Comparison of ENCODE assay signal across 1 cellular context in the genomic region with DNA sequence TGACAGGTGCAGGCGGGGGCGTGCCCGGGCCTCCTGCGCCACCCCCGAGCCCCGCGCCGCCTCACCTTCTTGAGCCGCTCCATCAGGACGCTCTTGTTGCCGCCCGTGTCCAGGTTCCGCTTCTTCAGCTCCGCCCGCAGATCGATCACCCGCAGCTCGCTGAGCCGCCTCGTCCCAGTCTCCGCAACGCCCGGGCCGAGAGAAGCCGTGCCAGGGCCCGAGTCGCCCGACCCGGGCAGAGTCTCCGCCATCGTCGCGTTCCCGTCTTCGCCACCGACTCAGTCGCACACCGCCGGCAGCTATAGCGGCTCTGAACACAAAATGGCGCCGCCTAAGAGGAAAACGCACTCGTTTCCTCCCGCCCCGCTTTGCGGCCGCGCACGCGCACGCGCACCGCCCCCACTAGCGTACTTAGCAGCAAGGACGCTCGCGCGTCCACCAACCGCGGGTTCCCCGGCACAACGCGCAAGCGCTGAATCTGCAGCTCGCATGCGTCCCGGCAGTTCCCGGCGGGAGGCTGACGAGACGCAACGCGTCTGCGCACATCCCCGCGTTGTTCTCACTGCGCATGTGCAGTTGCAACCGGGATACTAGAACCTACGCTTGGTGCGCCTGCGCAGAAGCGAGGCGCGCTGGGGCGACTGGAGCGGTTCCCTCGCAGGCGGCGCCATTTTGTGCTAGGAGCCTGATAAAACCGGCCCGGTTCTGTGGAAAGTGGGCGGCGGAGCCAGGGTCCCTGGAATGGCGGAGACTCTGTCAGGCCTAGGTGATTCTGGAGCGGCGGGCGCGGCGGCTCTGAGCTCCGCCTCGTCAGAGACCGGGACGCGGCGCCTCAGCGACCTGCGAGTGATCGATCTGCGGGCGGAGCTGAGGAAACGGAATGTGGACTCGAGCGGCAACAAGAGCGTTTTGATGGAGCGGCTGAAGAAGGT.
TF ChIP-seq lines count a peak whose summit lies in the region.

Gene SAFB, plus strand, starts transcription at position 619 of the 932 bp plus-strand sequence. Its CDS starts 123 bp downstream, at position 742.
Gene SAFB2, minus strand, starts transcription at position 312 of the 932 bp plus-strand sequence. Its CDS starts 61 bp downstream, at position 251.

TF ChIP-seq in HepG2, 621 proteins besides CTCF, POLR2A, EP300 and RAD21 (continued from another document and continues in another):
- TF ChIP-seq ZGPAT (CRISPR knock-in tag; IDR thresholded peaks at IDR 0.05) (peak; percentile 84; the same call in 1 of the 2 replicates), TSC22D2 (CRISPR knock-in tag; IDR thresholded peaks at IDR 0.05; ENCODE audit: borderline replicate concordance) (peak; percentile 87; the same call in 1 of the 2 replicates), HES4 (CRISPR knock-in tag; IDR thresholded peaks at IDR 0.05; ENCODE audit: borderline replicate concordance) (0 out of 2 replicates have a peak, but pooled peaks have one; percentile 14), ZNF761 (CRISPR knock-in tag; conservative IDR thresholded peaks at IDR 0.05) (peak; percentile 48), REPIN1 (CRISPR knock-in tag; IDR thresholded peaks at IDR 0.05; ENCODE audit: borderline replicate concordance, low read depth) (peak; percentile 49; the same call in 1 of the 2 replicates), YY1 (IDR thresholded peaks at IDR 0.05; ENCODE audit: insufficient read depth, insufficient replicate concordance, low read depth, low read length) (peak; percentile 93), ZBTB20 (CRISPR knock-in tag; IDR thresholded peaks at IDR 0.05; ENCODE audit: borderline replicate concordance, low read depth) (peak; percentile 53; the same call in 1 of the 2 replicates), ZNF552 (CRISPR knock-in tag; IDR thresholded peaks at IDR 0.05; ENCODE audit: borderline replicate concordance) (0 out of 2 replicates have a peak, but pooled peaks have one; percentile 68), ZNF670 (CRISPR knock-in tag; IDR thresholded peaks at IDR 0.05; ENCODE audit: borderline replicate concordance) (peak; percentile 95), MAFF (IDR thresholded peaks at IDR 0.05; ENCODE audit: low read depth, low read length) (no peak), MEIS2 (CRISPR knock-in tag; IDR thresholded peaks at IDR 0.05) (peak; percentile 78), GABPA (IDR thresholded peaks at IDR 0.05; ENCODE audit: low read depth, low read length) (no peak), GABPA (CRISPR knock-in tag; IDR thresholded peaks at IDR 0.05; ENCODE audit: low read depth) (peak; percentile 77), MNT (IDR thresholded peaks at IDR 0.05) (peak; percentile 75), SRSF9 (IDR thresholded peaks at IDR 0.05; ENCODE audit: borderline replicate concordance, insufficient read depth, low read depth, low read length, poor library complexity, severe bottlenecking) (no peak), ZNF709 (CRISPR knock-in tag; IDR thresholded peaks at IDR 0.05) (peak; percentile 79), ZNF232 (CRISPR knock-in tag; IDR thresholded peaks at IDR 0.05; ENCODE audit: borderline replicate concordance) (peak; percentile 78; the same call in 1 of the 2 replicates), RELA (CRISPR knock-in tag; IDR thresholded peaks at IDR 0.05) (0 out of 2 replicates have a peak, but pooled peaks have one; percentile 21), ZNF891 (CRISPR knock-in tag; IDR thresholded peaks at IDR 0.05) (no peak; the same call in 1 of the 2 replicates), ISL2 (CRISPR knock-in tag; IDR thresholded peaks at IDR 0.05) (peak; percentile 66), ZNF451 (CRISPR knock-in tag; IDR thresholded peaks at IDR 0.05) (0 out of 2 replicates have a peak, but pooled peaks have one; percentile 75), NFKBIZ (CRISPR knock-in tag; IDR thresholded peaks at IDR 0.05) (no peak), CENPX (CRISPR knock-in tag; IDR thresholded peaks at IDR 0.05) (no peak), ZFP82 (CRISPR knock-in tag; IDR thresholded peaks at IDR 0.05; ENCODE audit: borderline replicate concordance) (peak; percentile 95), ZBTB7B (CRISPR knock-in tag; IDR thresholded peaks at IDR 0.05) (peak; percentile 14; the same call in 1 of the 2 replicates), AGO2 (optimal IDR thresholded peaks at IDR 0.05; ENCODE audit: low read depth, low read length) (peak; percentile 75), FLYWCH1 (CRISPR knock-in tag; IDR thresholded peaks at IDR 0.05) (no peak), CREB1 (IDR thresholded peaks at IDR 0.05) (peak; percentile 57; the same call in 1 of the 2 replicates), CREB1 (CRISPR knock-in tag; IDR thresholded peaks at IDR 0.05) (peak; percentile 53; the same call in 1 of the 2 replicates), MEIS1 (CRISPR knock-in tag; IDR thresholded peaks at IDR 0.05; ENCODE audit: borderline replicate concordance) (peak; percentile 58; the same call in 1 of the 2 replicates), KDM2A (CRISPR knock-in tag; IDR thresholded peaks at IDR 0.05; ENCODE audit: borderline replicate concordance, low read depth) (peak; percentile 81), RFX5 (IDR thresholded peaks at IDR 0.05; ENCODE audit: low read depth, low read length) (peak; percentile 6; the same call in 1 of the 2 replicates), ZNF564 (CRISPR knock-in tag; IDR thresholded peaks at IDR 0.05) (peak; percentile 63), WIZ (CRISPR knock-in tag; IDR thresholded peaks at IDR 0.05) (peak; percentile 69; the same call in 1 of the 2 replicates), ZNF44 (CRISPR knock-in tag; IDR thresholded peaks at IDR 0.05) (peak; percentile 83; the same call in 1 of the 2 replicates), YEATS4 (CRISPR knock-in tag; IDR thresholded peaks at IDR 0.05; ENCODE audit: borderline replicate concordance) (peak; percentile 95)
- TF ChIP-seq, protein P1, sequence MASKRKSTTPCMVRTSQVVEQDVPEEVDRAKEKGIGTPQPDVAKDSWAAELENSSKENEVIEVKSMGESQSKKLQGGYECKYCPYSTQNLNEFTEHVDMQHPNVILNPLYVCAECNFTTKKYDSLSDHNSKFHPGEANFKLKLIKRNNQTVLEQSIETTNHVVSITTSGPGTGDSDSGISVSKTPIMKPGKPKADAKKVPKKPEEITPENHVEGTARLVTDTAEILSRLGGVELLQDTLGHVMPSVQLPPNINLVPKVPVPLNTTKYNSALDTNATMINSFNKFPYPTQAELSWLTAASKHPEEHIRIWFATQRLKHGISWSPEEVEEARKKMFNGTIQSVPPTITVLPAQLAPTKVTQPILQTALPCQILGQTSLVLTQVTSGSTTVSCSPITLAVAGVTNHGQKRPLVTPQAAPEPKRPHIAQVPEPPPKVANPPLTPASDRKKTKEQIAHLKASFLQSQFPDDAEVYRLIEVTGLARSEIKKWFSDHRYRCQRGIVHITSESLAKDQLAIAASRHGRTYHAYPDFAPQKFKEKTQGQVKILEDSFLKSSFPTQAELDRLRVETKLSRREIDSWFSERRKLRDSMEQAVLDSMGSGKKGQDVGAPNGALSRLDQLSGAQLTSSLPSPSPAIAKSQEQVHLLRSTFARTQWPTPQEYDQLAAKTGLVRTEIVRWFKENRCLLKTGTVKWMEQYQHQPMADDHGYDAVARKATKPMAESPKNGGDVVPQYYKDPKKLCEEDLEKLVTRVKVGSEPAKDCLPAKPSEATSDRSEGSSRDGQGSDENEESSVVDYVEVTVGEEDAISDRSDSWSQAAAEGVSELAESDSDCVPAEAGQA (IDR thresholded peaks at IDR 0.05; ENCODE audit: low read depth) = 0 out of 2 replicates have a peak, but pooled peaks have one; percentile 54
- TF ChIP-seq, protein P1 (CRISPR knock-in tag; IDR thresholded peaks at IDR 0.05; ENCODE audit: borderline replicate concordance) = no peak; the same call in 1 of the 2 replicates
- TF ChIP-seq, protein P2, sequence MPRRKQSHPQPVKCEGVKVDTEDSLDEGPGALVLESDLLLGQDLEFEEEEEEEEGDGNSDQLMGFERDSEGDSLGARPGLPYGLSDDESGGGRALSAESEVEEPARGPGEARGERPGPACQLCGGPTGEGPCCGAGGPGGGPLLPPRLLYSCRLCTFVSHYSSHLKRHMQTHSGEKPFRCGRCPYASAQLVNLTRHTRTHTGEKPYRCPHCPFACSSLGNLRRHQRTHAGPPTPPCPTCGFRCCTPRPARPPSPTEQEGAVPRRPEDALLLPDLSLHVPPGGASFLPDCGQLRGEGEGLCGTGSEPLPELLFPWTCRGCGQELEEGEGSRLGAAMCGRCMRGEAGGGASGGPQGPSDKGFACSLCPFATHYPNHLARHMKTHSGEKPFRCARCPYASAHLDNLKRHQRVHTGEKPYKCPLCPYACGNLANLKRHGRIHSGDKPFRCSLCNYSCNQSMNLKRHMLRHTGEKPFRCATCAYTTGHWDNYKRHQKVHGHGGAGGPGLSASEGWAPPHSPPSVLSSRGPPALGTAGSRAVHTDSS (CRISPR knock-in tag; conservative IDR thresholded peaks at IDR 0.05) = 0 out of 2 replicates have a peak, but pooled peaks have one; percentile 51
- TF ChIP-seq, protein P3, sequence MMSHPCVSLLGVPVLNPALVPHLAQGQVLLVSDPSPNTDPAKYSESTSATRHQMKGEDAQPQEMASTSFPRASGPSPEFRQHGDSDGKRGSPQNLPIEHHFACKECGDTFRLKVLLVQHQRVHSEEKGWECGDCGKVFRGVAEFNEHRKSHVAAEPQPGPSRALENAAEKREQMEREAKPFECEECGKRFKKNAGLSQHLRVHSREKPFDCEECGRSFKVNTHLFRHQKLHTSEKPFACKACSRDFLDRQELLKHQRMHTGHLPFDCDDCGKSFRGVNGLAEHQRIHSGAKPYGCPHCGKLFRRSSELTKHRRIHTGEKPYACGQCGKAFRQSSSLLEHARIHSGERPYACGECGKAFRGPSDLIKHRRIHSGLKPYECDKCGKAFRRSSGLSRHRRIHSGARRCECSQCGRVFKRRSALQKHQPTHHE (CRISPR knock-in tag; IDR thresholded peaks at IDR 0.05; ENCODE audit: borderline replicate concordance) = peak; percentile 51; the same call in 1 of the 2 replicates
- TF ChIP-seq, protein P4, sequence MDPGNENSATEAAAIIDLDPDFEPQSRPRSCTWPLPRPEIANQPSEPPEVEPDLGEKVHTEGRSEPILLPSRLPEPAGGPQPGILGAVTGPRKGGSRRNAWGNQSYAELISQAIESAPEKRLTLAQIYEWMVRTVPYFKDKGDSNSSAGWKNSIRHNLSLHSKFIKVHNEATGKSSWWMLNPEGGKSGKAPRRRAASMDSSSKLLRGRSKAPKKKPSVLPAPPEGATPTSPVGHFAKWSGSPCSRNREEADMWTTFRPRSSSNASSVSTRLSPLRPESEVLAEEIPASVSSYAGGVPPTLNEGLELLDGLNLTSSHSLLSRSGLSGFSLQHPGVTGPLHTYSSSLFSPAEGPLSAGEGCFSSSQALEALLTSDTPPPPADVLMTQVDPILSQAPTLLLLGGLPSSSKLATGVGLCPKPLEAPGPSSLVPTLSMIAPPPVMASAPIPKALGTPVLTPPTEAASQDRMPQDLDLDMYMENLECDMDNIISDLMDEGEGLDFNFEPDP (CRISPR knock-in tag; conservative IDR thresholded peaks at IDR 0.05) = no peak
- TF ChIP-seq, protein P5, sequence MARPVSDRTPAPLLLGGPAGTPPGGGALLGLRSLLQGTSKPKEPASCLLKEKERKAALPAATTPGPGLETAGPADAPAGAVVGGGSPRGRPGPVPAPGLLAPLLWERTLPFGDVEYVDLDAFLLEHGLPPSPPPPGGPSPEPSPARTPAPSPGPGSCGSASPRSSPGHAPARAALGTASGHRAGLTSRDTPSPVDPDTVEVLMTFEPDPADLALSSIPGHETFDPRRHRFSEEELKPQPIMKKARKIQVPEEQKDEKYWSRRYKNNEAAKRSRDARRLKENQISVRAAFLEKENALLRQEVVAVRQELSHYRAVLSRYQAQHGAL (CRISPR knock-in tag; IDR thresholded peaks at IDR 0.05; ENCODE audit: not compliant biosample characterization) = peak; percentile 85
